Comparison of ENCODE assay signal across 7 cellular contexts in the genomic region with DNA sequence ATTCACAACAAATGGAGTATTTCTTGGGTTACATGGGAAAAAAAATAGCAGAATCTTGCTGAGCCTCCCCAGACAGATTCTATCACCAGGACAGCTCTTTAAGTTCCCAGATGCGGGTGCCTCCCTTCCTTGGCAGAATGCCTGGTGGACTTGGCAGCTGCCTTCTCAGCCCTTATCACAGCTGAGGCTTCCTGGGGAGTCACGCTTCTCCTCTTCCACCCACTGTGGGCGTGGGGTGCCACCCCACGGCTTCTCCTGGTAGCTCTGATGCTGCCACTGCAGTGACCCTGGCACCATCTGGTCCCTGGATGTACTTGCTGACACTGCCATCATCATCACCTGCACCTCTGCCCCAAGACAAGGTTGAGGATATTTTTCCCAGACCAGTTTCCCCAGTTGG. TPM values are rescaled to one million over a fixed set of nuclear protein-coding genes. Genes with fewer than 3 reads are reported as not detected.
DNase-seq lines count a peak whose midpoint lies in the region; ATAC-seq lines count a peak whose summit lies in the region.

No MANE protein-coding gene starts in this region.

- DNase-seq in NCI-H2081 treated with DMSO at 0.1 percent for 48 hours (lab: John Stamatoyannopoulos, UW) (peak; percentile 35), dermis blood vessel endothelial cell (peak; percentile 36), nucleus accumbens (lab: John Stamatoyannopoulos, UW) (peak in 52 of 56 donors; percentile 4 to 87 (median 58)), HCEC 1CT (no peak)
- no peak for DNase-seq in NK-92 treated with Interleukin-12 subunit alpha and Interleukin-12 subunit beta, amount 100 ng/mL, for 24 hours (lab: John Stamatoyannopoulos, UW)

- ATAC-seq in GM18511 (IDR thresholded peaks at IDR 0.05; ENCODE audit: unreplicated experiment) = peak; percentile 89
- peak; percentile 93 for ATAC-seq in HG02642 (IDR thresholded peaks at IDR 0.05; ENCODE audit: poor library complexity, unreplicated experiment)

RNA-seq across cellular contexts. Expression of gene NME8, which starts 16.2 kb away (rescaled TPM):
- total RNA-seq in dermis blood vessel endothelial cell = not detected in 2 replicates

Comparison
In these comparisons a context has a peak if more than half of its experiments do, and no peak if none do; other contexts are left out.
1. DNase-seq: peak in NCI-H2081 treated with DMSO at 0.1 percent for 48 hours (single experiment), dermis blood vessel endothelial cell (single experiment) and nucleus accumbens (52 of 56); none in NK-92 treated with Interleukin-12 subunit alpha and Interleukin-12 subunit beta, amount 100 ng/mL, for 24 hours (single experiment) and HCEC 1CT (single experiment).